1 cellular context compared by ENCODE assay signal in the genomic region with DNA sequence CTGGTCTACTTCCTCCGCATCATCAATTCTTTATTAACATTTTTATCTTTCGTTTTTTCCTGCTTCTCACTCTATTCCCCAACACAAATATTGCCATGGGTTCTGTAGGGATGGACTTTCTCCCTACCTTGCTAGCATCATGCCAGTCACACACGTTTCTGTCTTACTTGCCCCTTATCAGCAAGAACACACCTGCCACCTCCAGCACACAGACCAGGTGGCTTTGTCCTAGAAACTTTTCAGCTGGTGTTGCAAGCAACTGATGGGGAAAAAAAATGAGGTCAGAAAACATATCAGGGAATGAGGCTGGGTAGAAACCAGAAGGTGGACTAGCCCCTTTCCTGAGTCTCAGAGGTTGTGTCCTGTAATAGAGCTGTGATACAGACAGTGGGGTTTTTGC.
TF ChIP-seq lines count a peak whose summit lies in the region.

No MANE protein-coding gene starts in this region.

TF ChIP-seq in K562, 482 proteins besides CTCF, POLR2A, EP300 and RAD21:
- TF ChIP-seq CBFA2T3 (IDR thresholded peaks at IDR 0.05) (0 out of 2 replicates have a peak, but pooled peaks have one; percentile 3), RBM34 (IDR thresholded peaks at IDR 0.05; ENCODE audit: borderline replicate concordance, insufficient read depth, low read length) (no peak)
